2 cellular contexts compared by ENCODE assay signal in the genomic region with DNA sequence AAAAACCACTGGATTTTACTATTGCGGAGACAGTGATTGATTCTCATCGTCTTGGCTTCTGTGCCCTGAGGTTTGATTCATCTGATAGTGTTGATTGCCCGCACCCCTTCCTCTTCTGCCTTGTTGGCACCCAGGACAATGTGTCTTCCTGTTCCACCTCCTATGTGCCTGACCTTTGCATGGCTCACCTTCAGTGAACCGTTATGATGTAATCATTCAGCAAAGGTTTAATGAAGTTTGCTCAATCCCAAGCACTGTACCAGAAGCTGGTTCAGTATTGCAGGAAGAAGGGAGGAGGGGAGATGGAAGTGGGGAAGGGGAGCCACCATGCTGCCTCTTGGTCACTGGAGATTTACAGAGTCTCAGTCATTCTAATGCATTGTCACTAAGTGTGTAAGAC.
A peak's percentile ranks its signal among the peaks of the same experiment; 100 is the strongest.
TF ChIP-seq lines count a peak whose summit lies in the region.

No MANE protein-coding gene starts in this region.

TF ChIP-seq in H1, 55 proteins besides CTCF, POLR2A, EP300 and RAD21 (continued from another document):
- TF ChIP-seq ASH2L (IDR thresholded peaks at IDR 0.05; ENCODE audit: low read length): no peak
- TF ChIP-seq FOSL1 (IDR thresholded peaks at IDR 0.05; ENCODE audit: insufficient read depth, low read depth, low read length): no peak
- TF ChIP-seq BRCA1 (IDR thresholded peaks at IDR 0.05; ENCODE audit: low read depth, low read length): no peak
- no peak for TF ChIP-seq HDAC6 (IDR thresholded peaks at IDR 0.05; ENCODE audit: low read depth, low read length)
- no peak for TF ChIP-seq CTBP2 (IDR thresholded peaks at IDR 0.05; ENCODE audit: borderline replicate concordance, insufficient read depth, insufficient read length, low read length)
- no peak for TF ChIP-seq SUZ12 (IDR thresholded peaks at IDR 0.05; ENCODE audit: low read length)
- TF ChIP-seq, protein P1, sequence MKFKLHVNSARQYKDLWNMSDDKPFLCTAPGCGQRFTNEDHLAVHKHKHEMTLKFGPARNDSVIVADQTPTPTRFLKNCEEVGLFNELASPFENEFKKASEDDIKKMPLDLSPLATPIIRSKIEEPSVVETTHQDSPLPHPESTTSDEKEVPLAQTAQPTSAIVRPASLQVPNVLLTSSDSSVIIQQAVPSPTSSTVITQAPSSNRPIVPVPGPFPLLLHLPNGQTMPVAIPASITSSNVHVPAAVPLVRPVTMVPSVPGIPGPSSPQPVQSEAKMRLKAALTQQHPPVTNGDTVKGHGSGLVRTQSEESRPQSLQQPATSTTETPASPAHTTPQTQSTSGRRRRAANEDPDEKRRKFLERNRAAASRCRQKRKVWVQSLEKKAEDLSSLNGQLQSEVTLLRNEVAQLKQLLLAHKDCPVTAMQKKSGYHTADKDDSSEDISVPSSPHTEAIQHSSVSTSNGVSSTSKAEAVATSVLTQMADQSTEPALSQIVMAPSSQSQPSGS (IDR thresholded peaks at IDR 0.05; ENCODE audit: low read length): no peak
- TF ChIP-seq MAFK (IDR thresholded peaks at IDR 0.05; ENCODE audit: low read depth, low read length): no peak
- no peak for TF ChIP-seq TBP (IDR thresholded peaks at IDR 0.05; ENCODE audit: low read depth, low read length)
- TF ChIP-seq, protein P2, sequence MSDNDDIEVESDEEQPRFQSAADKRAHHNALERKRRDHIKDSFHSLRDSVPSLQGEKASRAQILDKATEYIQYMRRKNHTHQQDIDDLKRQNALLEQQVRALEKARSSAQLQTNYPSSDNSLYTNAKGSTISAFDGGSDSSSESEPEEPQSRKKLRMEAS (IDR thresholded peaks at IDR 0.05): no peak

TF ChIP-seq in liver, 16 proteins besides CTCF, POLR2A, EP300 and RAD21:
- TF ChIP-seq, protein P3, sequence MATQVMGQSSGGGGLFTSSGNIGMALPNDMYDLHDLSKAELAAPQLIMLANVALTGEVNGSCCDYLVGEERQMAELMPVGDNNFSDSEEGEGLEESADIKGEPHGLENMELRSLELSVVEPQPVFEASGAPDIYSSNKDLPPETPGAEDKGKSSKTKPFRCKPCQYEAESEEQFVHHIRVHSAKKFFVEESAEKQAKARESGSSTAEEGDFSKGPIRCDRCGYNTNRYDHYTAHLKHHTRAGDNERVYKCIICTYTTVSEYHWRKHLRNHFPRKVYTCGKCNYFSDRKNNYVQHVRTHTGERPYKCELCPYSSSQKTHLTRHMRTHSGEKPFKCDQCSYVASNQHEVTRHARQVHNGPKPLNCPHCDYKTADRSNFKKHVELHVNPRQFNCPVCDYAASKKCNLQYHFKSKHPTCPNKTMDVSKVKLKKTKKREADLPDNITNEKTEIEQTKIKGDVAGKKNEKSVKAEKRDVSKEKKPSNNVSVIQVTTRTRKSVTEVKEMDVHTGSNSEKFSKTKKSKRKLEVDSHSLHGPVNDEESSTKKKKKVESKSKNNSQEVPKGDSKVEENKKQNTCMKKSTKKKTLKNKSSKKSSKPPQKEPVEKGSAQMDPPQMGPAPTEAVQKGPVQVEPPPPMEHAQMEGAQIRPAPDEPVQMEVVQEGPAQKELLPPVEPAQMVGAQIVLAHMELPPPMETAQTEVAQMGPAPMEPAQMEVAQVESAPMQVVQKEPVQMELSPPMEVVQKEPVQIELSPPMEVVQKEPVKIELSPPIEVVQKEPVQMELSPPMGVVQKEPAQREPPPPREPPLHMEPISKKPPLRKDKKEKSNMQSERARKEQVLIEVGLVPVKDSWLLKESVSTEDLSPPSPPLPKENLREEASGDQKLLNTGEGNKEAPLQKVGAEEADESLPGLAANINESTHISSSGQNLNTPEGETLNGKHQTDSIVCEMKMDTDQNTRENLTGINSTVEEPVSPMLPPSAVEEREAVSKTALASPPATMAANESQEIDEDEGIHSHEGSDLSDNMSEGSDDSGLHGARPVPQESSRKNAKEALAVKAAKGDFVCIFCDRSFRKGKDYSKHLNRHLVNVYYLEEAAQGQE (IDR thresholded peaks at IDR 0.05): no peak
- TF ChIP-seq NR2F2 (IDR thresholded peaks at IDR 0.05): peak; percentile 35
- peak; percentile 94 to 98 for TF ChIP-seq RXRA (IDR thresholded peaks at IDR 0.05)
- TF ChIP-seq FOXA2 (IDR thresholded peaks at IDR 0.05): no peak
- TF ChIP-seq TAF1 (conservative IDR thresholded peaks at IDR 0.05): no peak
- TF ChIP-seq GABPA (IDR thresholded peaks at IDR 0.05 in 1 of 2, conservative IDR thresholded peaks at IDR 0.05 in 1 of 2): peak in 1 of 2 donors; percentile 37
- TF ChIP-seq, protein P4, sequence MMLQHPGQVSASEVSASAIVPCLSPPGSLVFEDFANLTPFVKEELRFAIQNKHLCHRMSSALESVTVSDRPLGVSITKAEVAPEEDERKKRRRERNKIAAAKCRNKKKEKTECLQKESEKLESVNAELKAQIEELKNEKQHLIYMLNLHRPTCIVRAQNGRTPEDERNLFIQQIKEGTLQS (IDR thresholded peaks at IDR 0.05): peak; percentile 74
- TF ChIP-seq, protein P2 (IDR thresholded peaks at IDR 0.05): peak; percentile 83
- peak; percentile 62 for TF ChIP-seq HNF4G (IDR thresholded peaks at IDR 0.05)
- TF ChIP-seq JUND (IDR thresholded peaks at IDR 0.05): peak; percentile 31 to 55
- TF ChIP-seq, protein P5, sequence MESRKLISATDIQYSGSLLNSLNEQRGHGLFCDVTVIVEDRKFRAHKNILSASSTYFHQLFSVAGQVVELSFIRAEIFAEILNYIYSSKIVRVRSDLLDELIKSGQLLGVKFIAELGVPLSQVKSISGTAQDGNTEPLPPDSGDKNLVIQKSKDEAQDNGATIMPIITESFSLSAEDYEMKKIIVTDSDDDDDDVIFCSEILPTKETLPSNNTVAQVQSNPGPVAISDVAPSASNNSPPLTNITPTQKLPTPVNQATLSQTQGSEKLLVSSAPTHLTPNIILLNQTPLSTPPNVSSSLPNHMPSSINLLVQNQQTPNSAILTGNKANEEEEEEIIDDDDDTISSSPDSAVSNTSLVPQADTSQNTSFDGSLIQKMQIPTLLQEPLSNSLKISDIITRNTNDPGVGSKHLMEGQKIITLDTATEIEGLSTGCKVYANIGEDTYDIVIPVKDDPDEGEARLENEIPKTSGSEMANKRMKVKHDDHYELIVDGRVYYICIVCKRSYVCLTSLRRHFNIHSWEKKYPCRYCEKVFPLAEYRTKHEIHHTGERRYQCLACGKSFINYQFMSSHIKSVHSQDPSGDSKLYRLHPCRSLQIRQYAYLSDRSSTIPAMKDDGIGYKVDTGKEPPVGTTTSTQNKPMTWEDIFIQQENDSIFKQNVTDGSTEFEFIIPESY (IDR thresholded peaks at IDR 0.05): no peak
- TF ChIP-seq HNF4A (conservative IDR thresholded peaks at IDR 0.05): peak; percentile 76 to 81
- TF ChIP-seq SP1 (IDR thresholded peaks at IDR 0.05): peak; percentile 69
- TF ChIP-seq FOXA1 (IDR thresholded peaks at IDR 0.05): no peak
- TF ChIP-seq YY1 (IDR thresholded peaks at IDR 0.05): peak; percentile 34
- no peak for TF ChIP-seq EGR1 (IDR thresholded peaks at IDR 0.05; ENCODE audit: low read depth in 2 of 2)
